Comparison of ENCODE assay signal across 8 cellular contexts in genomic region chr19:21767065-21767800, GRCh38. TPM values are rescaled to one million over a fixed set of nuclear protein-coding genes. Genes with fewer than 3 reads are reported as not detected.
DNase-seq lines count a peak whose midpoint lies in the region; ATAC-seq, FAIRE-seq and TF ChIP-seq lines count a peak whose summit lies in the region.

Gene ZNF100, minus strand, starts transcription at chr19:21767579. Its CDS starts 150 bp downstream, at chr19:21767429.

- H3K36me3 ChIP-seq in WERI-Rb-1 (peaks cover 35% of the 10 kb centered on the region), mammary epithelial cell (ENCODE audit: insufficient read depth, low read length) (peaks cover 5% of the 10 kb centered on the region), small intestine (ENCODE audit: control insufficient read depth in 2 of 2, insufficient read depth in 2 of 2, low read length in 2 of 2) (no peaks in the 10 kb centered on the region)

- peaks cover 22% of the 10 kb centered on the region for H3K79me2 ChIP-seq in mammary epithelial cell (ENCODE audit: insufficient read depth, low read length)

- CTCF ChIA-PET in mammary epithelial cell (lab: Charles Lee; ENCODE audit: low non-redundant PET) = no interaction called here

- H3K27me3 ChIP-seq in WERI-Rb-1 (ENCODE audit: insufficient read depth, low read depth, severe bottlenecking) (no peaks in the 10 kb centered on the region), mammary epithelial cell (ENCODE audit: insufficient read depth, low read length) (no peaks in the 10 kb centered on the region), small intestine (ENCODE audit: control insufficient read depth in 2 of 2, insufficient read depth in 2 of 2, low read length in 2 of 2) (no peaks in the 10 kb centered on the region)

- dilution Hi-C loops in mammary epithelial cell (cut with HindIII; ENCODE audit: low sequenced_read_pairs) = no loop called here

- peak within 1 kb of the TSS; percentile 98 for H2AFZ ChIP-seq in mammary epithelial cell (ENCODE audit: low read depth, low read length)

- WGBS in mammary epithelial cell (ENCODE audit: low coverage, missing lambda C conversion rate) = under 1% methylated on average over 18 of the region's 35 CpGs
- 0 to 1% (median 0%) methylated on average over 30 to 35 of the region's 35 CpGs for WGBS in small intestine, 3 donors

- FAIRE-seq in small intestine (lab: Jason Lieb, UNC) = no peak

- TF ChIP-seq CTCF in WERI-Rb-1 (IDR thresholded peaks at IDR 0.05; ENCODE audit: low read depth, low read length) (no peak), mammary epithelial cell (conservative IDR thresholded peaks at IDR 0.05 in 1 of 2, IDR thresholded peaks at IDR 0.05 in 1 of 2; ENCODE audit: extremely low read depth in 1 of 2, insufficient read depth in 1 of 2, low read depth in 1 of 2, low read length in 2 of 2) (no peak)

- peak within 1 kb of the TSS; percentile 100 for H3K4me3 ChIP-seq in WERI-Rb-1 (ENCODE audit: low read depth, low read length)
- peak within 1 kb of the TSS; percentile 74 to 82 (median 80) for H3K4me3 ChIP-seq in mammary epithelial cell (replicated peaks in 1 of 3; ENCODE audit: insufficient read depth in 1 of 3, low read depth in 2 of 3, low read length in 3 of 3)
- H3K4me3 ChIP-seq in small intestine (ENCODE audit: low read depth in 1 of 2, low read length in 2 of 2) = peak within 1 kb of the TSS; percentile 75 to 85

- no peaks in the 10 kb centered on the region for H3K9me3 ChIP-seq in WERI-Rb-1 (ENCODE audit: severe bottlenecking)
- no peaks in the 10 kb centered on the region for H3K9me3 ChIP-seq in mammary epithelial cell (replicated peaks; ENCODE audit: insufficient read depth, low read length)
- no peaks in the 10 kb centered on the region for H3K9me3 ChIP-seq in small intestine (ENCODE audit: control insufficient read depth, low read depth)

- H3K4me1 ChIP-seq in mammary epithelial cell (ENCODE audit: insufficient read depth, low read length) (no peaks in the 10 kb centered on the region), small intestine (ENCODE audit: control insufficient read depth in 2 of 2, insufficient read depth in 1 of 2, low read depth in 1 of 2, low read length in 1 of 2) (no peaks in the 10 kb centered on the region)

- H4K20me1 ChIP-seq in mammary epithelial cell (ENCODE audit: insufficient read depth, low read length) = no peaks in the 10 kb centered on the region

- intact Hi-C loops in mammary epithelial cell (cut with micrococcal nuclease) = loop anchor here (10.0 kb wide), 1 partner anchor 442 kb away; the partner anchor contains the start of gene ZNF708

- TSS peak; percentile 34 for BruUV-seq in mammary epithelial cell (replicated peaks; lab: Mats Ljungman, UMichigan)

- in situ Hi-C loops in ACHN (cut with HindIII; ENCODE audit: low pct_ligation_motif_present, low pct_unique_long_range_greater_than_20kb, low sequenced_read_pairs) (no loop called here), mammary epithelial cell (cut with MboI; ENCODE audit: low sequenced_read_pairs in 2 of 2) (no loop called here)

- H3K27ac ChIP-seq in WERI-Rb-1 (peak within 1 kb of the TSS; percentile 89), mammary epithelial cell (ENCODE audit: insufficient read depth, low read depth, low read length) (peak within 1 kb of the TSS; percentile 73), small intestine (ENCODE audit: low read depth in 1 of 2, low read length in 1 of 2) (peak within 1 kb of the TSS; percentile 35 to 96)

- DNase-seq in ACHN (peak; percentile 90), NCI-H2196 (lab: John Stamatoyannopoulos, UW; ENCODE audit: unreplicated experiment) (peak; percentile 92), WERI-Rb-1 (peak; percentile 95), mammary epithelial cell (peak; percentile 88), iPS-NIHi7 (ENCODE audit: extremely low spot score) (peak; percentile 85), small intestine (peak; percentile 93)

- peak within 1 kb of the TSS; percentile 80 for H3K9ac ChIP-seq in mammary epithelial cell (ENCODE audit: insufficient read depth, low read length)

- H3K4me2 ChIP-seq in mammary epithelial cell (ENCODE audit: insufficient read depth, low read depth, low read length) = peak within 1 kb of the TSS; percentile 73

- ATAC-seq in GM18870 (IDR thresholded peaks at IDR 0.05; ENCODE audit: unreplicated experiment) (peak; percentile 91), HG03108 (IDR thresholded peaks at IDR 0.05; ENCODE audit: unreplicated experiment) (peak; percentile 89)

RNA-seq across cellular contexts. Expression of gene ZNF100, which starts in this region (rescaled TPM):
- 10 to 100 TPM in 1 of 2 donors, 1 to 10 TPM in 1; 7.4 to 11.8 TPM for total RNA-seq in mammary epithelial cell
- polyA plus RNA-seq in mammary epithelial cell (2.8 TPM), small intestine (1 to 10 TPM in 1 of 3 donors, under 1 TPM in 2; 0.54 to 2.6 (median 0.67) TPM)
- 0.93 TPM for polyA minus RNA-seq in mammary epithelial cell

Comparison
In these comparisons a context has a peak if more than half of its experiments do, and no peak if none do; other contexts are left out.
1. Peak in every context shown above with its lines: DNase-seq, ATAC-seq, H3K4me3 ChIP-seq and H3K27ac ChIP-seq.